Comparison of ENCODE assay signal across 1 cellular context in the genomic region with DNA sequence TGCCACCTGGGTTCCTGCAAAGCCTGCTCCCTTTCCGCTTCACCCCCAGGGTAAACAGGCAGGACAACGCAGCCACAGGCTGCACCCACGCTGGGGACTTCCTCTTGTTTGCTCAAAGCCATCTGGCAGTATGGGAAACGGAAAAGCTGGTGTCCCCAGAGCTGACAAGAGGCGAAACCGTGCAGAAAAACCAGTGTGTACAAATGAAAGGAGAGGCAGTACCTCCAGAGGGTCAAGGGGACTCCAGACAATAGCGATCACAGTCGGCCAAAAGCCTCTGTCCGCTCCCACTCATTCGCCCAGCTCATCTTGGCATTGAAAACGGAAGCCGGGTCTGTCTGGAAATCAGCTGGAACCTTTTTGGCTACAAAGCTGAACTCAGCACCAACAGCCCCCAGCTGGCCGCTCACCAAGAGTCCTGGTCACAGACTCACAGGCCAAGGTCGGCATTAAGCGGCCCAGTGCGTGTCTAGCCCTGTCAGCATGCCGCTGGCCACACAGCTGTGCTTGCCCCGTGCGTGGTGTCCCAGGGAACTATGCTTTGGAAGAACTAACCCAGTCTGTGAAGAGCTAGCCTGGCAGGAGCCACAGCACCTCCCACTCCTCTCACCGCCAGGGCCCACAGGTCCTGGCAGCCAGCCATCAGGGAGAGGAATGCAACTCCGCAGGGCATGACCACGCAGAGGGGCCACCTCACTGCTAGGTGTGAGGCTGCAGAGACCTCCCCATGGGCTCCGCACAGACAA.
TF ChIP-seq lines count a peak whose summit lies in the region.

No MANE protein-coding gene starts in this region.

TF ChIP-seq in HepG2, 621 proteins besides CTCF, POLR2A, EP300 and RAD21 (continued from another document):
- TF ChIP-seq, protein P1, sequence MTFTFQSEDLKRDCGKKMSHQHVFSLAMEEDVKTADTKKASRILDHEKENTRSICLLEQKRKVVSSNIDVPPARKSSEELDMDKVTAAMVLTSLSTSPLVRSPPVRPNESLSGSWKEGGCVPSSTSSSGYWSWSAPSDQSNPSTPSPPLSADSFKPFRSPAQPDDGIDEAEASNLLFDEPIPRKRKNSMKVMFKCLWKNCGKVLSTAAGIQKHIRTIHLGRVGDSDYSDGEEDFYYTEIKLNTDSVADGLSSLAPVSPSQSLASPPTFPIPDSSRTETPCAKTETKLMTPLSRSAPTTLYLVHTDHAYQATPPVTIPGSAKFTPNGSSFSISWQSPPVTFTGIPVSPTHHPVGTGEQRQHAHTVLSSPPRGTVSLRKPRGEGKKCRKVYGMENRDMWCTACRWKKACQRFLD (CRISPR knock-in tag; IDR thresholded peaks at IDR 0.05; ENCODE audit: borderline replicate concordance), result 0 out of 2 replicates have a peak, but pooled peaks have one; percentile 8
